1 cellular context compared by ENCODE assay signal in genomic region chr2:158498043-158498748, GRCh38.
TF ChIP-seq lines count a peak whose summit lies in the region.

No MANE protein-coding gene starts in this region.

TF ChIP-seq in WTC11, 78 proteins besides CTCF, POLR2A, EP300 and RAD21 (continued from another document):
- TF ChIP-seq E2F5 (CRISPR knock-in tag; IDR thresholded peaks at IDR 0.05) (no peak), ZBTB43 (CRISPR knock-in tag; IDR thresholded peaks at IDR 0.05) (no peak), MLX (CRISPR knock-in tag; IDR thresholded peaks at IDR 0.05) (no peak)
